8 cellular contexts compared by ENCODE assay signal in the genomic region with DNA sequence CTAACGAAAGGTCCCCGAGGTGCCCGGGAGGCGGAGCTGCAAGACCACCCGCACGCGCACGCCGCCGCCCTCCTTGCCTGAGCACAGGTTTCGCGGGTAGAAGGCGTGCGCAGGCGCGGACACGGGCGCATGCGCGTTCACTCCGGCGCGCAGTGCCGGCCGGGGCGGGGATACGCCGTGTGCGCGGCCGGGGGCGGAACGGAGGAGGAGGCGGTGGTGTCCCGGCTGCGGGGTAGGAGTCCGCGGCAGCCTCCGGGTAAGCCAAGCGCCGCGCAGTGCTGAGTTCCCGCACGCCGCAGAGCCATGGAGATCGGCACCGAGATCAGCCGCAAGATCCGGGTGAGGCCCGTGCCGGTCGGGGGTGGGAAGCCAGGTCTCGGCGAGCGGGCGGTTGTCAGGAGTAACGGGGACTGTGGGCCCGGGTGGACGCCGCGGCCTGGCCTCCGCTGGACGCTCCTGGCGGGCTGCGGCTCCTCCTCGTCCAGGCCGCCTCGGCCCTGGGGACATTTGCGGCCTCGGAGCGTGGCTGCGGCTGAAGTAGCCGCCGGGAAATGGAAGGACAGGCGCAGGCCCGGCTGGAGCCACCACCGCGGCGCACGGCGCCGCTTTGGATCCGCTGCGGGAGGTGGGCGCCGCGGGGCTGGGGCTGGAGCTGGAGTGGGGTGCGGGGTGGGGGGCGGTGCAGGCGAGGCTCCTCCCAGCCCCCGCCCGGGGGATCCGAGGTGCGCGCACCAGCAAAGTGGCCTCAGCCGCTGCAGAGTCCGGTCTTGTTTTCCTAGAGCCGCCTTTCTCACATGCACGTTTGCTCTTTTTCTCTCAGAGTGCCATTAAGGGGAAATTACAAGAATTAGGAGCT. TPM values are rescaled to one million over a fixed set of nuclear protein-coding genes. Genes with fewer than 3 reads are reported as not detected.
DNase-seq lines count a peak whose midpoint lies in the region; ATAC-seq and TF ChIP-seq lines count a peak whose summit lies in the region.

A gene with protein sequence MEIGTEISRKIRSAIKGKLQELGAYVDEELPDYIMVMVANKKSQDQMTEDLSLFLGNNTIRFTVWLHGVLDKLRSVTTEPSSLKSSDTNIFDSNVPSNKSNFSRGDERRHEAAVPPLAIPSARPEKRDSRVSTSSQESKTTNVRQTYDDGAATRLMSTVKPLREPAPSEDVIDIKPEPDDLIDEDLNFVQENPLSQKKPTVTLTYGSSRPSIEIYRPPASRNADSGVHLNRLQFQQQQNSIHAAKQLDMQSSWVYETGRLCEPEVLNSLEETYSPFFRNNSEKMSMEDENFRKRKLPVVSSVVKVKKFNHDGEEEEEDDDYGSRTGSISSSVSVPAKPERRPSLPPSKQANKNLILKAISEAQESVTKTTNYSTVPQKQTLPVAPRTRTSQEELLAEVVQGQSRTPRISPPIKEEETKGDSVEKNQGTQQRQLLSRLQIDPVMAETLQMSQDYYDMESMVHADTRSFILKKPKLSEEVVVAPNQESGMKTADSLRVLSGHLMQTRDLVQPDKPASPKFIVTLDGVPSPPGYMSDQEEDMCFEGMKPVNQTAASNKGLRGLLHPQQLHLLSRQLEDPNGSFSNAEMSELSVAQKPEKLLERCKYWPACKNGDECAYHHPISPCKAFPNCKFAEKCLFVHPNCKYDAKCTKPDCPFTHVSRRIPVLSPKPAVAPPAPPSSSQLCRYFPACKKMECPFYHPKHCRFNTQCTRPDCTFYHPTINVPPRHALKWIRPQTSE (plus strand): TSS at position 207 of the 856 bp plus-strand sequence. CDS start 97 bp downstream, at position 304.

- POLR2A ChIA-PET in activated B cell treated with CpG ODN at 0.5 μM for 24 hours (lab: Charles Lee) = no interaction called here

- H3K4me1 Mint-ChIP-seq in activated B cell treated with CpG ODN at 0.5 μM for 24 hours = peaks cover 18% of the 10 kb centered on the region

- TF ChIP-seq CTCF in AG09309 (IDR thresholded peaks at IDR 0.05; ENCODE audit: control insufficient read depth, insufficient read depth, low read depth, low read length, missing control alignments) (no peak), activated B cell treated with CpG ODN at 0.5 μM for 24 hours (IDR thresholded peaks at IDR 0.05) (no peak), cardiac fibroblast (IDR thresholded peaks at IDR 0.05; ENCODE audit: low read depth, low read length) (no peak)

- ATAC-seq in GM18907 (IDR thresholded peaks at IDR 0.05; ENCODE audit: unreplicated experiment) (peak; percentile 97), HG03139 (IDR thresholded peaks at IDR 0.05; ENCODE audit: unreplicated experiment) (peak; percentile 95), activated B cell treated with CpG ODN at 0.5 μM for 24 hours (ENCODE audit: low read depth) (peak; percentile 97)

- peaks cover 6% of the 10 kb centered on the region for H3K27me3 Mint-ChIP-seq in activated B cell treated with CpG ODN at 0.5 μM for 24 hours

- peaks cover 2% of the 10 kb centered on the region for H3K9me3 Mint-ChIP-seq in activated B cell treated with CpG ODN at 0.5 μM for 24 hours

- peak within 1 kb of the TSS; percentile 96 for H3K4me3 Mint-ChIP-seq in activated B cell treated with CpG ODN at 0.5 μM for 24 hours

- CTCF ChIA-PET in activated B cell treated with CpG ODN at 0.5 μM for 24 hours (lab: Charles Lee) = no interaction called here

- H3K4me3 ChIP-seq in AG09309 (ENCODE audit: control insufficient read depth, low read depth, low read length) (peak within 1 kb of the TSS; percentile 88), cardiac fibroblast (replicated peaks in 1 of 2; ENCODE audit: low read depth in 2 of 2, low read length in 2 of 2) (peak within 1 kb of the TSS; percentile 71 to 92)

- DNase-seq in AG09309 (ENCODE audit: low read depth) = no peak
- DNase-seq in NCI-H226 = peak; percentile 81
- peak; percentile 87 for DNase-seq in activated B cell treated with CpG ODN at 0.5 μM for 24 hours
- DNase-seq in cardiac fibroblast (ENCODE audit: low read depth in 2 of 2) = peak; percentile 87 to 91
- DNase-seq in inferior parietal cortex (ENCODE audit: extremely low spot score) = peak; percentile 90
- peak; percentile 83 for DNase-seq in stimulated activated CD4-positive, alpha-beta T cell treated with anti-CD3 and anti-CD28 coated beads, Interleukin-12 subunit alpha, Interleukin-12 subunit beta, amount 100 ng/mL, for 4 hours

- H3K27ac Mint-ChIP-seq in activated B cell treated with CpG ODN at 0.5 μM for 24 hours = peak within 1 kb of the TSS; percentile 86

- peaks cover 19% of the 10 kb centered on the region for H3K36me3 Mint-ChIP-seq in activated B cell treated with CpG ODN at 0.5 μM for 24 hours (ENCODE audit: low read depth)

- intact Hi-C loops in activated B cell treated with CpG ODN at 0.5 μM for 24 hours (cut with micrococcal nuclease) = loop anchor here (1.0 to 10.0 kb wide), 16 partner anchors 8 to 1834 kb away; a partner anchor contains a TSS

RNA-seq across cellular contexts. Expression of the gene that starts here (rescaled TPM):
- total RNA-seq in activated B cell treated with CpG ODN at 0.5 μM for 24 hours = 38.7 and 45.0 TPM in 2 replicates
